In the genomic region with DNA sequence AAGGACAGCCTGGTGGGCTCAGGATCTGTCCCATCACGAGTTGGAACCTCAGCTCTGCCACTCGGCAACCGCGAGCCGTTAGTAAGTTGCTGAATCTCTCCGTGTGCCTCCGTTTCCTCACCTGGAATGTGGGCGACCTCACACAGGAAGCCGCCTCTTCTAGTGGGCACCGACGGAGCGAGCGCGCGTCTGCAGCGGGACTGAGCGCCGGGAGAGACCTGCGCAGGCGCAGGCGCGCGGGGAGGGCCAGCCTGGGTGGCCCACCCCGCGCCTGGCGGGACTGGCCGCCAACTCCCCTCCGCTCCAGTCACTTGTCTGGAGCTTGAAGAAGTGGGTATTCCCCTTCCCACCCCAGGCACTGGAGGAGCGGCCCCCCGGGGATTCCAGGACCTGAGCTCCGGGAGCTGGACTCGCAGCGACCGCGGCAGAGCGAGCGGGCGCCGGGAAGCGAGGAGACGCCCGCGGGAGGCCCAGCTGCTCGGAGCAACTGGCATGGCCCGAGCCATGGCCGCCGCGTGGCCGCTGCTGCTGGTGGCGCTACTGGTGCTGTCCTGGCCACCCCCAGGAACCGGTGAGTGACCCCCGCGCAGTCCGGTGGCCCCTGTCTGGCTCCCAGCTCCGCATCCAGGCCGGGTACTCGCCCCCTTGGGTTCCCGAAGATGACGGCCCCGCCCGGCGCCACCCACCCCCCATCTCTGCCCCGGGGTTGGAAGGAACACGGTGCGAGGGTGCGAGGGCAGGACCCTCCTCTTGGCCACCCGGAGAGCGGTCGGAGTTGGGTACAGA, we compare ENCODE assay signal across 8 cellular contexts. TPM values are rescaled to one million over a fixed set of nuclear protein-coding genes. Genes with fewer than 3 reads are reported as not detected.
DNase-seq lines count a peak whose midpoint lies in the region; ATAC-seq and TF ChIP-seq lines count a peak whose summit lies in the region.

TSS of gene PVR (plus strand) at position 306 of the 786 bp plus-strand sequence. CDS start at position 493, 187 bp downstream.

- H3K27ac ChIP-seq in 22Rv1 = peak within 1 kb of the TSS; percentile 86

- no peaks in the 10 kb centered on the region for H3K9me3 Mint-ChIP-seq in activated CD8-positive, alpha-beta memory T cell treated with anti-CD3 and anti-CD28 coated beads, Interleukin-2, amount 10 ng/mL, durations not matched to agents 7 days and 5 days (ENCODE audit: low read depth)

- peak within 1 kb of the TSS; percentile 68 for H3K4me3 Mint-ChIP-seq in activated CD8-positive, alpha-beta memory T cell treated with anti-CD3 and anti-CD28 coated beads, Interleukin-2, amount 10 ng/mL, durations not matched to agents 7 days and 5 days

- H3K27me3 Mint-ChIP-seq in activated CD8-positive, alpha-beta memory T cell treated with anti-CD3 and anti-CD28 coated beads, Interleukin-2, amount 10 ng/mL, durations not matched to agents 7 days and 5 days = peaks cover 19% of the 10 kb centered on the region

- H3K4me3 ChIP-seq in epithelial cell of proximal tubule (ENCODE audit: low read depth, low read length) = peak within 1 kb of the TSS; percentile 70

- H3K36me3 Mint-ChIP-seq in activated CD8-positive, alpha-beta memory T cell treated with anti-CD3 and anti-CD28 coated beads, Interleukin-2, amount 10 ng/mL, durations not matched to agents 7 days and 5 days = no peaks in the 10 kb centered on the region

- H3K4me1 Mint-ChIP-seq in activated CD8-positive, alpha-beta memory T cell treated with anti-CD3 and anti-CD28 coated beads, Interleukin-2, amount 10 ng/mL, durations not matched to agents 7 days and 5 days = peaks cover 3% of the 10 kb centered on the region

- H3K27ac Mint-ChIP-seq in activated CD8-positive, alpha-beta memory T cell treated with anti-CD3 and anti-CD28 coated beads, Interleukin-2, amount 10 ng/mL, durations not matched to agents 7 days and 5 days = no peak within 1 kb of the TSS

- peak; percentile 69 for ATAC-seq in activated CD8-positive, alpha-beta memory T cell treated with anti-CD3 and anti-CD28 coated beads, Interleukin-2, amount 10 ng/mL, durations not matched to agents 7 days and 5 days

- DNase-seq in GM19240 (ENCODE audit: insufficient read length, low spot score) = peak; percentile 24
- peak; percentile 46 for DNase-seq in NCI-H460 (ENCODE audit: extremely low read depth, low read depth)
- DNase-seq in activated CD8-positive, alpha-beta memory T cell treated with anti-CD3 and anti-CD28 coated beads, Interleukin-2, amount 10 ng/mL, durations not matched to agents 7 days and 5 days = no peak
- DNase-seq in epithelial cell of proximal tubule (ENCODE audit: low read depth) = no peak
- DNase-seq in mesenteric fat pad (ENCODE audit: low spot score) = peak; percentile 93
- DNase-seq in stimulated activated CD8-positive, alpha-beta memory T cell treated with anti-CD3 and anti-CD28 coated beads, Interleukin-2, amount 100 ng/mL, for 48 hours (ENCODE audit: low read depth in 2 of 2) = peak; percentile 39 to 46
- no peak for DNase-seq in NCI-H2107 (lab: John Stamatoyannopoulos, UW)

- TF ChIP-seq CTCF in 22Rv1 (IDR thresholded peaks at IDR 0.05) (peak; percentile 29; the same call in 1 of the 2 replicates), epithelial cell of proximal tubule (conservative IDR thresholded peaks at IDR 0.05; ENCODE audit: low read depth, low read length) (no peak)

- CTCF ChIA-PET in activated CD8-positive, alpha-beta memory T cell treated with anti-CD3 and anti-CD28 coated beads, Interleukin-2, amount 10 ng/mL, durations not matched to agents 7 days and 5 days (lab: Charles Lee) = interaction anchor here (0.7 to 3.9 kb wide), 4 partner anchors 10 to 680 kb away, joined by 3 to 15 read pairs (median 6); no protein-coding TSS in a partner anchor

RNA-seq across cellular contexts. Expression of gene PVR, which starts in this region (rescaled TPM):
- 49.8 and 50.1 TPM in 2 replicates for total RNA-seq in NCI-H460 (2014; rRNA removed; shearing (Covaris generic))
- polyA plus RNA-seq in NCI-H460 (2014; cell fraction: nucleus; rRNA removed) = 61.5 and 77.6 TPM in 2 replicates
- 1 to 10 TPM; 2.4 to 7.8 TPM for total RNA-seq in activated CD8-positive, alpha-beta memory T cell treated with anti-CD3 and anti-CD28 coated beads, Interleukin-2, amount 10 ng/mL, durations not matched to agents 7 days and 5 days
- 116 and 153 TPM in 2 replicates for total RNA-seq in epithelial cell of proximal tubule
- total RNA-seq in mesenteric fat pad = 30.3 TPM

Comparison
In these comparisons a context has a peak if more than half of its experiments do, and no peak if none do; other contexts are left out.
1. DNase-seq: peak in GM19240 (single experiment), NCI-H460 (single experiment), mesenteric fat pad (single experiment) and stimulated activated CD8-positive, alpha-beta memory T cell treated with anti-CD3 and anti-CD28 coated beads, Interleukin-2, amount 100 ng/mL, for 48 hours (2 of 2); none in activated CD8-positive, alpha-beta memory T cell treated with anti-CD3 and anti-CD28 coated beads, Interleukin-2, amount 10 ng/mL, durations not matched to agents 7 days and 5 days (single experiment), epithelial cell of proximal tubule (single experiment) and NCI-H2107 (single experiment).